1 cellular context compared by ENCODE assay signal in genomic region chr17:40714473-40714872, GRCh38.
TF ChIP-seq lines count a peak whose summit lies in the region.

No MANE protein-coding gene starts in this region.

TF ChIP-seq in GM23338, 12 proteins besides CTCF, POLR2A, EP300 and RAD21 (continued from another document):
- no peak for TF ChIP-seq ZNF462 (CRISPR knock-in tag; IDR thresholded peaks at IDR 0.05)
